8 cellular contexts compared by ENCODE assay signal in the genomic region with DNA sequence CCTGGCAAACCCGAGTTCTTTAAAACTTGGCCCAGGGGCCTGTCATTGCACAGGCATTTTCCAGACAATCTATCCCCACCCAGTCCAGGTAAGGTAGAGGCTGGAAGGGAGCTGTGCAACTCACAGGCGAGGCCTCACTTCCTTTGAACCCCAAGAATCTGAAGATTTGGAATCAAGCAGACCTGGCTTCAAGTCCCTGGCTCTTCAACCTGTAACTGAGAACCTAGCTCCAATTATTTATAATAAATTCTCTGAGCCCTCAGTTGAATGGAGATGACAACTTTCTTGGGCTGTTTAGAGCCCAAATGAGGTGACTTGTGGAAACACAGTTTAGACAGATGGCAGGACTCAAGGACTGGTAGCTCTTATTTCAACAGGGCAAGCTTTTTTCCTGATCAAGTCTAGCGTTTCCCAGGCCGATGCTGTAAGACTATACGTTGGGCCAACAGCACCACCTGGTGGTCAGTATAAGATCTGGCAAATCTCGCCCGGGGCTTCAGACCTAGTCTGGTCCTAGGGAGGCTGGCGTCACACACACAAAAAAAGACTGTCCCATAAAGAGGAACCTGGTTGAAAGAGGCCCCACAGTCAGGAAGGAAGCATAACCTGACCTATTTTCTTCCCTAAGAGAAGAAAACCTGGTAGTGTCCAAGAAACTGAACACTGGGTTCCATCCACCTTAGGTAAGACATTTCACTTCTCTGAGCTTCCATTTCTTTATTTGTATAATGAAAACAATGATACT.
DNase-seq lines count a peak whose midpoint lies in the region; ATAC-seq, FAIRE-seq and TF ChIP-seq lines count a peak whose summit lies in the region.

No MANE protein-coding gene starts in this region.

- ATAC-seq in GM19023 (IDR thresholded peaks at IDR 0.05; ENCODE audit: unreplicated experiment) (peak; percentile 84), HG03159 (IDR thresholded peaks at IDR 0.05; ENCODE audit: unreplicated experiment) (peak; percentile 89)

- in situ Hi-C loops in mammary epithelial cell (cut with MboI; ENCODE audit: low sequenced_read_pairs in 2 of 2): loop anchor here (10.0 kb wide), 2 partner anchors 111 to 121 kb away; a partner anchor contains a TSS

- CTCF ChIA-PET in mammary epithelial cell (lab: Charles Lee; ENCODE audit: low non-redundant PET): interaction anchor here (0.5 to 1.9 kb wide), 12 partner anchors 16 to 588 kb away, joined by 3 to 31 read pairs (median 4); a partner anchor contains a TSS

- H3K4me3 ChIP-seq in WERI-Rb-1 (ENCODE audit: low read depth, low read length): no peak overlapping the region
- H3K4me3 ChIP-seq in mammary epithelial cell (replicated peaks in 1 of 3; ENCODE audit: insufficient read depth in 1 of 3, low read depth in 2 of 3, low read length in 3 of 3): no peak overlapping the region
- no peak overlapping the region for H3K4me3 ChIP-seq in keratinocyte (ENCODE audit: control insufficient read depth in 2 of 3, extremely low read depth in 1 of 3, insufficient read depth in 2 of 3, low read depth in 1 of 3, low read length in 3 of 3)

- FAIRE-seq in keratinocyte (lab: Jason Lieb, UNC): peak; percentile 93

- peaks cover 38% of the 10 kb centered on the region for H3K27me3 ChIP-seq in WERI-Rb-1 (ENCODE audit: insufficient read depth, low read depth, severe bottlenecking)
- no peaks in the 10 kb centered on the region for H3K27me3 ChIP-seq in mammary epithelial cell (ENCODE audit: insufficient read depth, low read length)
- no peaks in the 10 kb centered on the region for H3K27me3 ChIP-seq in keratinocyte (ENCODE audit: control insufficient read depth, extremely low read depth, insufficient read depth, low read length)

- 10% methylated on average over 8 of the region's 8 CpGs for WGBS in mammary epithelial cell (ENCODE audit: low coverage, missing lambda C conversion rate)

- no peak overlapping the region for H3K27ac ChIP-seq in WERI-Rb-1
- no peak overlapping the region for H3K27ac ChIP-seq in mammary epithelial cell (ENCODE audit: insufficient read depth, low read depth, low read length)
- H3K27ac ChIP-seq in keratinocyte (ENCODE audit: control insufficient read depth, insufficient read depth, low read length): no peak overlapping the region

- no peak overlapping the region for H3K4me2 ChIP-seq in mammary epithelial cell (ENCODE audit: insufficient read depth, low read depth, low read length)
- H3K4me2 ChIP-seq in keratinocyte (ENCODE audit: control insufficient read depth, extremely low read depth, insufficient read depth, low read depth, low read length): peak overlapping the region; percentile 20

- DNase-seq in AG20443 (ENCODE audit: low spot score): peak; percentile 89
- peak; percentile 85 for DNase-seq in NCI-H2227 (lab: John Stamatoyannopoulos, UW; ENCODE audit: unreplicated experiment)
- peak; percentile 78 for DNase-seq in WERI-Rb-1
- DNase-seq in mammary epithelial cell: peak; percentile 71
- peak; percentile 49 for DNase-seq in keratinocyte (ENCODE audit: low read depth, low spot score)
- peak; percentile 79 for DNase-seq in stimulated activated CD4-positive, alpha-beta T cell treated with anti-CD3 and anti-CD28 coated beads, Interleukin-1b, Interleukin-23, amount 100 ng/mL, for 48 hours

- H3K79me2 ChIP-seq in mammary epithelial cell (ENCODE audit: insufficient read depth, low read length) (no peaks in the 10 kb centered on the region), keratinocyte (ENCODE audit: control insufficient read depth, insufficient read depth, low read length) (no peaks in the 10 kb centered on the region)

- peaks cover 15% of the 10 kb centered on the region for H3K4me1 ChIP-seq in mammary epithelial cell (ENCODE audit: insufficient read depth, low read length)
- H3K4me1 ChIP-seq in keratinocyte (ENCODE audit: control insufficient read depth, extremely low read depth, insufficient read depth, low read length): peaks cover 18% of the 10 kb centered on the region

- peak; percentile 78 for TF ChIP-seq CTCF in WERI-Rb-1 (IDR thresholded peaks at IDR 0.05; ENCODE audit: low read depth, low read length)
- peak; percentile 60 to 77 for TF ChIP-seq CTCF in mammary epithelial cell (conservative IDR thresholded peaks at IDR 0.05 in 1 of 2, IDR thresholded peaks at IDR 0.05 in 1 of 2; ENCODE audit: extremely low read depth in 1 of 2, insufficient read depth in 1 of 2, low read depth in 1 of 2, low read length in 2 of 2)
- TF ChIP-seq CTCF in keratinocyte (optimal IDR thresholded peaks at IDR 0.05 in 1 of 3, IDR thresholded peaks at IDR 0.05 in 1 of 3, conservative IDR thresholded peaks at IDR 0.05 in 1 of 3; ENCODE audit: extremely low read depth in 1 of 3, insufficient read depth in 2 of 3, low read length in 3 of 3): peak; percentile 72 to 81 (median 74)

- H3K9me3 ChIP-seq in WERI-Rb-1 (ENCODE audit: severe bottlenecking): no peaks in the 10 kb centered on the region
- H3K9me3 ChIP-seq in mammary epithelial cell (replicated peaks; ENCODE audit: insufficient read depth, low read length): no peaks in the 10 kb centered on the region
- H3K9me3 ChIP-seq in keratinocyte (ENCODE audit: control insufficient read depth, low read depth, low read length): no peaks in the 10 kb centered on the region

- no TSS peak for BruUV-seq in mammary epithelial cell (replicated peaks; lab: Mats Ljungman, UMichigan)

- H2AFZ ChIP-seq in mammary epithelial cell (ENCODE audit: low read depth, low read length): no peak overlapping the region
- no peak overlapping the region for H2AFZ ChIP-seq in keratinocyte (ENCODE audit: control insufficient read depth, low read length)

- H3K9me1 ChIP-seq in keratinocyte (ENCODE audit: control insufficient read depth, extremely low read depth, insufficient read depth, low read length): no peaks in the 10 kb centered on the region

- dilution Hi-C loops in mammary epithelial cell (cut with HindIII; ENCODE audit: low sequenced_read_pairs) (loop anchor here (5.0 kb wide), 1 partner anchor 67 kb away; no protein-coding TSS in a partner anchor), keratinocyte (cut with MboI; ENCODE audit: extremely low pct_ligation_motif_present, low sequenced_read_pairs) (no loop called here)

- H4K20me1 ChIP-seq in mammary epithelial cell (ENCODE audit: insufficient read depth, low read length) (no peaks in the 10 kb centered on the region), keratinocyte (ENCODE audit: control insufficient read depth, extremely low read depth, insufficient read depth, low read length) (no peaks in the 10 kb centered on the region)

- no peak overlapping the region for H3K9ac ChIP-seq in mammary epithelial cell (ENCODE audit: insufficient read depth, low read length)
- H3K9ac ChIP-seq in keratinocyte (ENCODE audit: control insufficient read depth, extremely low read depth, insufficient read depth, low read length): no peak overlapping the region

- H3K36me3 ChIP-seq in WERI-Rb-1 (no peaks in the 10 kb centered on the region), mammary epithelial cell (ENCODE audit: insufficient read depth, low read length) (no peaks in the 10 kb centered on the region), keratinocyte (ENCODE audit: control insufficient read depth in 2 of 2, extremely low read depth in 1 of 2, insufficient read depth in 2 of 2, low read length in 2 of 2) (no peaks in the 10 kb centered on the region)

- intact Hi-C loops in mammary epithelial cell (cut with micrococcal nuclease): loop anchor here (1.0 to 5.0 kb wide), 8 partner anchors 16 to 589 kb away; no protein-coding TSS in a partner anchor
